In genomic region chr19:49362048-49362925, GRCh38 we compare ENCODE assay signal across 9 cellular contexts. TPM values are rescaled to one million over a fixed set of nuclear protein-coding genes. Genes with fewer than 3 reads are reported as not detected.
DNase-seq lines count a peak whose midpoint lies in the region; ATAC-seq and TF ChIP-seq lines count a peak whose summit lies in the region.
"Had no signal": no experiment of that assay in that cellular context is flagged by ENCODE, and none has a peak within 500 bp of the region (broad histone marks: within the 10 kb centered on the region; RNA-seq: fewer than 3 reads in every experiment).

Gene TEAD2, minus strand, starts transcription at chr19:49362416. Its CDS starts 2,341 bp downstream, at chr19:49360075.

- peak within 1 kb of the TSS; percentile 29 for H3K4me3 Mint-ChIP-seq in T-helper 2 cell treated with Interferon-gamma antibody and Interleukin-4, amounts not matched to agents 5 μg/mL and 100 μg/mL, for 36 hours
- H3K4me3 Mint-ChIP-seq in activated B cell treated with CpG ODN at 0.5 μM for 24 hours: no peak within 1 kb of the TSS
- peak within 1 kb of the TSS; percentile 58 for H3K4me3 Mint-ChIP-seq in natural killer cell

- H3K4me1 Mint-ChIP-seq in T-helper 2 cell treated with Interferon-gamma antibody and Interleukin-4, amounts not matched to agents 5 μg/mL and 100 μg/mL, for 36 hours (ENCODE audit: low read depth): peaks cover 4% of the 10 kb centered on the region
- H3K4me1 Mint-ChIP-seq in activated B cell treated with CpG ODN at 0.5 μM for 24 hours: peaks cover 38% of the 10 kb centered on the region
- peaks cover 0 to 11% of the 10 kb centered on the region in 2 donors for H3K4me1 Mint-ChIP-seq in natural killer cell

- POLR2A ChIA-PET in activated B cell treated with CpG ODN at 0.5 μM for 24 hours (lab: Charles Lee): interaction anchor here (0.6 to 7.0 kb wide), 13 partner anchors 12 to 142 kb away, joined by 3 to 89 read pairs (median 4); partner anchors contain the start of genes CD37 and KASH5
- POLR2A ChIA-PET in GM10248 (lab: Yijun Ruan, JAX): interaction anchor here (0.6 kb wide), 1 partner anchor 26 kb away, joined by 4 read pairs; the partner anchor contains the start of gene KASH5

- H3K27me3 Mint-ChIP-seq in T-helper 2 cell treated with Interferon-gamma antibody and Interleukin-4, amounts not matched to agents 5 μg/mL and 100 μg/mL, for 36 hours (ENCODE audit: low read depth): peaks cover 36% of the 10 kb centered on the region
- H3K27me3 Mint-ChIP-seq in activated B cell treated with CpG ODN at 0.5 μM for 24 hours (no peaks in the 10 kb centered on the region), natural killer cell (ENCODE audit: low read depth in 2 of 2) (peaks cover 15 to 32% of the 10 kb centered on the region in 2 donors)

- intact Hi-C loops in activated B cell treated with CpG ODN at 0.5 μM for 24 hours (cut with micrococcal nuclease) (loop anchor here (2.0 kb wide), 1 partner anchor 61 kb away; no protein-coding TSS in a partner anchor), natural killer cell (cut with micrococcal nuclease) (no loop called here)

- H3K27ac Mint-ChIP-seq in T-helper 2 cell treated with Interferon-gamma antibody and Interleukin-4, amounts not matched to agents 5 μg/mL and 100 μg/mL, for 36 hours: no peak within 1 kb of the TSS
- H3K27ac Mint-ChIP-seq in activated B cell treated with CpG ODN at 0.5 μM for 24 hours (peak within 1 kb of the TSS; percentile 87), natural killer cell (no peak within 1 kb of the TSS)

- no peak for DNase-seq in T-helper 2 cell treated with Interferon-gamma antibody and Interleukin-4, amounts not matched to agents 5 μg/mL and 100 μg/mL, for 36 hours (ENCODE audit: low spot score)
- DNase-seq in T-helper 2 cell: no peak
- DNase-seq in activated B cell treated with CpG ODN at 0.5 μM for 24 hours: peak; percentile 51
- peak; percentile 50 for DNase-seq in fibroblast of pulmonary artery (ENCODE audit: low read depth)
- DNase-seq in natural killer cell: no peak
- DNase-seq in NCI-H2081 (lab: John Stamatoyannopoulos, UW): no peak
- no peak for DNase-seq in GM10248 (ENCODE audit: extremely low spot score)
- DNase-seq in NK-92 treated with Interleukin-12 subunit alpha and Interleukin-12 subunit beta, amount 100 ng/mL, for 24 hours (lab: John Stamatoyannopoulos, UW): no peak
- DNase-seq: DND-41 had no signal

- CTCF ChIA-PET in activated B cell treated with CpG ODN at 0.5 μM for 24 hours (lab: Charles Lee) (no interaction called here), GM10248 (lab: Yijun Ruan, JAX) (interaction anchor here (1.0 to 1.6 kb wide), 2 partner anchors 17 to 21 kb away, joined by 3 to 4 read pairs; no protein-coding TSS in a partner anchor)

- H3K4me3 ChIP-seq in fibroblast of pulmonary artery (replicated peaks; ENCODE audit: low read depth, low read length): peak within 1 kb of the TSS; percentile 96

- TF ChIP-seq CTCF in activated B cell treated with CpG ODN at 0.5 μM for 24 hours (IDR thresholded peaks at IDR 0.05): no peak
- no peak for TF ChIP-seq CTCF in fibroblast of pulmonary artery (IDR thresholded peaks at IDR 0.05; ENCODE audit: low read length, missing control alignments)
- TF ChIP-seq CTCF in natural killer cell (IDR thresholded peaks at IDR 0.05): no peak
- no peak for TF ChIP-seq CTCF in GM10248 (IDR thresholded peaks at IDR 0.05; ENCODE audit: control extremely low read depth, extremely low read depth, low read depth, missing control alignments)

- no peaks in the 10 kb centered on the region for H3K36me3 Mint-ChIP-seq in T-helper 2 cell treated with Interferon-gamma antibody and Interleukin-4, amounts not matched to agents 5 μg/mL and 100 μg/mL, for 36 hours (ENCODE audit: low read depth)
- H3K36me3 Mint-ChIP-seq in activated B cell treated with CpG ODN at 0.5 μM for 24 hours (ENCODE audit: low read depth) (no peaks in the 10 kb centered on the region), natural killer cell (no peaks in the 10 kb centered on the region)

- ATAC-seq in activated B cell treated with CpG ODN at 0.5 μM for 24 hours (ENCODE audit: low read depth): no peak
- ATAC-seq in natural killer cell: no peak

- H3K9me3 Mint-ChIP-seq in T-helper 2 cell treated with Interferon-gamma antibody and Interleukin-4, amounts not matched to agents 5 μg/mL and 100 μg/mL, for 36 hours: no peaks in the 10 kb centered on the region
- no peaks in the 10 kb centered on the region for H3K9me3 Mint-ChIP-seq in activated B cell treated with CpG ODN at 0.5 μM for 24 hours
- no peaks in the 10 kb centered on the region for H3K9me3 Mint-ChIP-seq in natural killer cell

RNA-seq across cellular contexts. Expression of gene TEAD2, which starts in this region (rescaled TPM):
- total RNA-seq in activated B cell treated with CpG ODN at 0.5 μM for 24 hours: 5.3 TPM in 2 replicates
- not detected for total RNA-seq in natural killer cell

Comparison
In these comparisons a context has a peak if more than half of its experiments do, and no peak if none do; other contexts are left out.
1. DNase-seq: peak in activated B cell treated with CpG ODN at 0.5 μM for 24 hours (single experiment) and fibroblast of pulmonary artery (single experiment); none in T-helper 2 cell treated with Interferon-gamma antibody and Interleukin-4, amounts not matched to agents 5 μg/mL and 100 μg/mL, for 36 hours (single experiment), T-helper 2 cell (0 of 5), natural killer cell (single experiment), NCI-H2081 (0 of 2), GM10248 (single experiment) and NK-92 treated with Interleukin-12 subunit alpha and Interleukin-12 subunit beta, amount 100 ng/mL, for 24 hours (single experiment).